In the genomic region with DNA sequence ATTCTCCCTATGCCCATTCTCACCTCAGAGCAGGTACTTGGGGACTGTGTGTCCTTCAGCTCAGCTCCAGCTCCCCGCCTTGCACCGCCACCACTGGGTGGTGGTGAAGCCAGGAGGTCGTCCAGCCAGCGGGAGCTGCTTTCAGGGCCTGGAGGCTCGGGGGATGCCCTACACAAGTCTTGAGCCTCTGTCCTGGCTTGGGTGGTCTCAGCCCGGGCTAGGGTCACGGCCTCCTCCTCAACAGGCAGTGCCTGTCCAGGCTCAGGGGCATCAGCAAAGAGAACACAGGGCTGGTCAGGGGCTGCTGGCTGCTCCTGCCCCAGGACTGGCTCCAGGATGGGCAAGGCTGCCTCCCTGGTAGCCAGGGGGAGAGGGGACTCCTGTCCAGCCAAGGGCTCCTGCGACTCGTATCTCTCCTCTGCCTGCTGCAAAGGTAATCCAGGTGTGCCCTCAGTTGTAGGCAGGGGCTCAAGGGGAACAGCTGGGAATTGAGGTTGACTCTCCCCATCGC, we compare ENCODE assay signal across 11 cellular contexts. TPM values are rescaled to one million over a fixed set of nuclear protein-coding genes. Genes with fewer than 3 reads are reported as not detected.
DNase-seq lines count a peak whose midpoint lies in the region; ATAC-seq, FAIRE-seq and TF ChIP-seq lines count a peak whose summit lies in the region.
"Had no signal": no experiment of that assay in that cellular context is flagged by ENCODE, and none has a peak within 500 bp of the region (broad histone marks: within the 10 kb centered on the region; RNA-seq: fewer than 3 reads in every experiment).

No MANE protein-coding gene starts in this region.

- no peak overlapping the region for H2AFZ ChIP-seq in astrocyte (ENCODE audit: low read depth, low read length)
- H2AFZ ChIP-seq in mesenchymal stem cell (ENCODE audit: low read depth, low read length), result no peak overlapping the region

- H3K9ac ChIP-seq in astrocyte (ENCODE audit: low read length), result no peak overlapping the region
- H3K9ac ChIP-seq in mesenchymal stem cell (ENCODE audit: low read length), result peak overlapping the region; percentile 68

- H4K8ac ChIP-seq in mesenchymal stem cell (ENCODE audit: low read length), result peak overlapping the region; percentile 55

- H3K9me3 Mint-ChIP-seq in astrocyte (ENCODE audit: unreplicated experiment), result no peaks in the 10 kb centered on the region
- H3K9me3 Mint-ChIP-seq in natural killer cell, result no peaks in the 10 kb centered on the region
- H3K9me3 Mint-ChIP-seq: activated naive CD4-positive, alpha-beta T cell treated with anti-CD3 and anti-CD28 coated beads, Interleukin-2, amount 50 U/mL, for 72 hours had no signal

- no peak overlapping the region for H3K4me3 ChIP-seq in astrocyte (ENCODE audit: insufficient read depth, low read depth, low read length)
- no peak overlapping the region for H3K4me3 ChIP-seq in mesenchymal stem cell (ENCODE audit: insufficient read depth in 1 of 2, low read depth in 1 of 2, low read length in 2 of 2)
- H3K4me3 ChIP-seq in thyroid gland (replicated peaks in 1 of 3), result no peak overlapping the region
- H3K4me3 ChIP-seq in foreskin fibroblast (ENCODE audit: low read depth in 1 of 2, low read length in 2 of 2), result no peak overlapping the region

- H2BK120ac ChIP-seq in mesenchymal stem cell (ENCODE audit: low read depth, low read length), result no peak overlapping the region

- no peak overlapping the region for H3K4ac ChIP-seq in mesenchymal stem cell (ENCODE audit: low read depth in 1 of 2, low read length in 2 of 2)

- DNase-seq in NCI-H82 (lab: John Stamatoyannopoulos, UW) (peak; percentile 8), NCI-H82 treated with DMSO at 0.1 percent for 48 hours (lab: John Stamatoyannopoulos, UW; ENCODE audit: unreplicated experiment) (no peak), astrocyte (ENCODE audit: low read depth) (no peak), mesenchymal stem cell (no peak), thyroid gland (no peak), foreskin fibroblast (no peak), natural killer cell (no peak)
- DNase-seq: NCI-H1930 had no signal

- peak overlapping the region; percentile 67 for H3K27ac Mint-ChIP-seq in astrocyte (ENCODE audit: unreplicated experiment)
- H3K27ac Mint-ChIP-seq in natural killer cell, result peak overlapping the region in 1 of 2 donors; percentile 61
- H3K27ac Mint-ChIP-seq: activated naive CD4-positive, alpha-beta T cell treated with anti-CD3 and anti-CD28 coated beads, Interleukin-2, amount 50 U/mL, for 72 hours had no signal

- H2BK5ac ChIP-seq in mesenchymal stem cell (ENCODE audit: low read depth, low read length, poor library complexity, severe bottlenecking), result no peak overlapping the region

- H3K18ac ChIP-seq in mesenchymal stem cell (ENCODE audit: low read depth in 1 of 2, low read length in 2 of 2), result no peak overlapping the region

- peaks cover 83% of the 10 kb centered on the region for H4K20me1 ChIP-seq in astrocyte (ENCODE audit: insufficient read depth, low read length)

- no peak overlapping the region for H3K14ac ChIP-seq in mesenchymal stem cell (ENCODE audit: low read length in 2 of 2)

- H2AK5ac ChIP-seq in mesenchymal stem cell (ENCODE audit: low read length, severe bottlenecking), result peak overlapping the region; percentile 21

- no peak for FAIRE-seq in astrocyte (lab: Jason Lieb, UNC)

- H3K36me3 Mint-ChIP-seq in astrocyte (ENCODE audit: low read depth, unreplicated experiment) (peaks cover 34% of the 10 kb centered on the region), natural killer cell (no peaks in the 10 kb centered on the region)

- intact Hi-C loops in thyroid gland (cut with DNase I) (no loop called here), natural killer cell (cut with micrococcal nuclease) (no loop called here)

- no peak for TF ChIP-seq POLR2A in thyroid gland (IDR thresholded peaks at IDR 0.05)

- TF ChIP-seq CTCF in astrocyte (IDR thresholded peaks at IDR 0.05; ENCODE audit: insufficient read depth, low read depth, low read length) (no peak), thyroid gland (IDR thresholded peaks at IDR 0.05) (no peak), foreskin fibroblast (IDR thresholded peaks at IDR 0.05; ENCODE audit: low read depth, low read length) (no peak), natural killer cell (IDR thresholded peaks at IDR 0.05) (no peak)

- peak overlapping the region in 1 of 2 experiments; percentile 12 for H2BK12ac ChIP-seq in mesenchymal stem cell (ENCODE audit: low read length in 2 of 2)

- H3K79me1 ChIP-seq in mesenchymal stem cell (replicated peaks; ENCODE audit: low read length, poor library complexity, severe bottlenecking), result peaks cover 58% of the 10 kb centered on the region

- H3K4me2 ChIP-seq in astrocyte (ENCODE audit: low read length) (no peak overlapping the region), mesenchymal stem cell (ENCODE audit: low read length, poor library complexity, severe bottlenecking) (no peak overlapping the region)

- H3K79me2 ChIP-seq in astrocyte (ENCODE audit: insufficient read depth, low read length), result peaks cover 73% of the 10 kb centered on the region

- H3K4me1 ChIP-seq in astrocyte (ENCODE audit: insufficient read depth, low read length), result peaks cover 40% of the 10 kb centered on the region
- peaks cover 59% of the 10 kb centered on the region for H3K4me1 ChIP-seq in mesenchymal stem cell (ENCODE audit: control insufficient read depth, insufficient read depth, low read depth, low read length)
- H3K4me1 ChIP-seq in thyroid gland, result peaks cover 46 to 72% of the 10 kb centered on the region in 2 donors

- H3K4me1 Mint-ChIP-seq in astrocyte (ENCODE audit: low read depth, unreplicated experiment) (peaks cover 34% of the 10 kb centered on the region), natural killer cell (peaks cover 6 to 24% of the 10 kb centered on the region in 2 donors)

- no peak overlapping the region for H3K23ac ChIP-seq in mesenchymal stem cell (ENCODE audit: low read length in 2 of 2)

- H2BK15ac ChIP-seq in mesenchymal stem cell (ENCODE audit: low read depth, poor library complexity, severe bottlenecking), result peak overlapping the region; percentile 91

- H3K4me3 Mint-ChIP-seq in astrocyte (ENCODE audit: unreplicated experiment) (peak overlapping the region; percentile 70), natural killer cell (no peak overlapping the region)

- H3K27ac ChIP-seq in astrocyte (ENCODE audit: low read depth, low read length) (no peak overlapping the region), mesenchymal stem cell (ENCODE audit: low read length, poor library complexity, severe bottlenecking) (peak overlapping the region; percentile 77), thyroid gland (peak overlapping the region in 2 of 3 donors; percentile 77 to 84)

- H3K27me3 ChIP-seq in astrocyte (ENCODE audit: insufficient read depth, low read length), result no peaks in the 10 kb centered on the region
- no peaks in the 10 kb centered on the region for H3K27me3 ChIP-seq in mesenchymal stem cell (ENCODE audit: control insufficient read depth in 1 of 2, insufficient read depth in 1 of 2, low read length in 2 of 2)
- H3K27me3 ChIP-seq in thyroid gland, result no peaks in the 10 kb centered on the region

- H3K27me3 Mint-ChIP-seq in astrocyte (ENCODE audit: low read depth, unreplicated experiment) (no peaks in the 10 kb centered on the region), natural killer cell (ENCODE audit: low read depth in 2 of 2) (no peaks in the 10 kb centered on the region)

- WGBS in mesenchymal stem cell, result 90% methylated on average over 10 of the region's 10 CpGs
- 91 to 93% methylated on average over 3 of the region's 10 CpGs for WGBS in thyroid gland, 2 donors

- H3K36me3 ChIP-seq in astrocyte (ENCODE audit: insufficient read depth, low read length), result peaks cover 33% of the 10 kb centered on the region
- peaks cover 78 to 88% of the 10 kb centered on the region in 2 experiments for H3K36me3 ChIP-seq in mesenchymal stem cell (ENCODE audit: control insufficient read depth in 1 of 2, insufficient read depth in 2 of 2, low read depth in 1 of 2, low read length in 2 of 2)
- peaks cover 51 to 58% of the 10 kb centered on the region in 2 donors for H3K36me3 ChIP-seq in thyroid gland

- ATAC-seq in natural killer cell (no peak), GM18909 (IDR thresholded peaks at IDR 0.05; ENCODE audit: poor library complexity, unreplicated experiment) (no peak)
- ATAC-seq: activated naive CD4-positive, alpha-beta T cell treated with anti-CD3 and anti-CD28 coated beads, Interleukin-2, amount 50 U/mL, for 72 hours had no signal

- H4K91ac ChIP-seq in mesenchymal stem cell (ENCODE audit: low read length), result peak overlapping the region; percentile 2

- H3K9me3 ChIP-seq in astrocyte (ENCODE audit: insufficient read depth, low read depth, low read length), result no peaks in the 10 kb centered on the region
- H3K9me3 ChIP-seq in mesenchymal stem cell (ENCODE audit: control insufficient read depth, low read length), result no peaks in the 10 kb centered on the region
- no peaks in the 10 kb centered on the region for H3K9me3 ChIP-seq in thyroid gland

RNA-seq across cellular contexts. Expression of a gene that starts 12.2 kb away (rescaled TPM):
- total RNA-seq in astrocyte, result 149 and 161 TPM in 2 replicates
- 141 TPM for polyA plus RNA-seq in mesenchymal stem cell (2013, experiment 1 of 2)
- polyA plus RNA-seq in mesenchymal stem cell (2013, experiment 2 of 2), result 142 TPM
- 100 to 1,000 TPM in 1 of 4 donors, 10 to 100 TPM in 3; 52.3 to 106 (median 85.2) TPM for total RNA-seq in thyroid gland
- total RNA-seq in natural killer cell, result 1 to 10 TPM; 4.3 to 9.3 (median 7.5) TPM

RNA-seq across cellular contexts. Expression of a gene that starts 23.1 kb away (rescaled TPM):
- total RNA-seq in astrocyte (76.9 and 79.5 TPM in 2 replicates), thyroid gland (10 to 100 TPM; 70.0 to 86.5 (median 78.1) TPM), natural killer cell (10 to 100 TPM; 45.5 to 50.0 (median 47.1) TPM)
- 79.2 TPM for polyA plus RNA-seq in mesenchymal stem cell (2013, experiment 1 of 2)
- polyA plus RNA-seq in mesenchymal stem cell (2013, experiment 2 of 2), result 75.1 TPM

RNA-seq across cellular contexts. Expression of a gene that starts 25.6 kb away (rescaled TPM):
- total RNA-seq in astrocyte, result not detected in 2 replicates
- polyA plus RNA-seq in mesenchymal stem cell (2013, experiment 1 of 2), result not detected
- not detected for polyA plus RNA-seq in mesenchymal stem cell (2013, experiment 2 of 2)
- total RNA-seq in thyroid gland, result not detected
- not detected for total RNA-seq in natural killer cell
- total RNA-seq: activated naive CD4-positive, alpha-beta T cell treated with anti-CD3 and anti-CD28 coated beads, Interleukin-2, amount 50 U/mL, for 72 hours; lower leg skin had no signal

Comparison
In these comparisons a context has a peak if more than half of its experiments do, and no peak if none do; other contexts are left out.
1. RNA of a gene that starts 12.2 kb away (total RNA-seq): 149 to 161 TPM in astrocyte and 52.3 to 106 TPM in thyroid gland; 4.3 to 9.3 TPM in natural killer cell; every median in the first group is over 4 times any median in the second.